In the genomic region with DNA sequence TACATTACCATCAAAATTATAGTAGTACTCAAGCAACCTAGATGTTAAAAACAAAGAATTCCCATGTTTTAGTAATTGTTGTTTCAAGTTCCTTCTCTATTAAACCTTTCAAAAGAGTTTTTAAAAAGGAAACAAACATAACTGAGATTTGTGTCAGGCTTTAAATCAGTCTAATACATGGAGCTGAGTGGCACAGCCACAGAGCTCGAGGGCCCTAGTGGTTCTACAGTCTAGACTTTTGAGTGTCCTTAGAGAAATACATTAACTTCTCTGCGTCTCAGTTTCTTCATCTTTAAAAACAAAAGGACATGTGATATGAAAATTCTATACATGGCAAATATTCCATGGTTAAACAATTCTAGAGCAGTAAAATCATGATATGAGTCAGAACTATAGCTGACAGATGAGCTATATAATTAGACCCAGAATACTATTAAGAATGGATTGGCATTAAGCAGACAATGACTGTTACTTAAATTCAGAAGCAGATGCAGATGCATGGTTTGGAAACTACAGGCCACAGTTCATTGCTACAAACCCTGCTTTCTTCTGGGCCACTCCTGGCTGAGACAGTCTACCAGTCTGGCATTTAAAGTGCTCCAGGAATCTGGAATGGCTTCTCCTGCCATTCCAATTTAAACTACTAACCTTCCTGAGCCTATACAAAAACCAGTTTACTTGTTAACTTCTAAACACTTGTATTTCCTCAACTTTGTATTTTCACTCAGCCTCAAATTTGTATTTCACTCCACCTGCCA, we compare ENCODE assay signal across 19 cellular contexts.
DNase-seq lines count a peak whose midpoint lies in the region; ATAC-seq and TF ChIP-seq lines count a peak whose summit lies in the region.
"Had no signal": no experiment of that assay in that cellular context is flagged by ENCODE, and none has a peak within 500 bp of the region (broad histone marks: within the 10 kb centered on the region; RNA-seq: fewer than 3 reads in every experiment).

No MANE protein-coding gene starts in this region.

- TF ChIP-seq CTCF in AG04449 (IDR thresholded peaks at IDR 0.05; ENCODE audit: insufficient read depth, low read length, missing control alignments) (no peak), WTC11 (IDR thresholded peaks at IDR 0.05) (no peak), left lung (IDR thresholded peaks at IDR 0.05) (no peak), dorsolateral prefrontal cortex (IDR thresholded peaks at IDR 0.05 in 54 of 56, conservative IDR thresholded peaks at IDR 0.05 in 2 of 56; ENCODE audit: low read depth in 1 of 56, partially characterized antibody in 56 of 56) (no peak)

- no peak overlapping the region for H3K4me3 Mint-ChIP-seq in activated CD4-positive, alpha-beta memory T cell treated with anti-CD3 and anti-CD28 coated beads for 36 hours
- no peak overlapping the region for H3K4me3 Mint-ChIP-seq in activated CD4-positive, alpha-beta memory T cell treated with anti-CD3 and anti-CD28 coated beads, Interleukin-2, amount 10 ng/mL, durations not matched to agents 7 days and 5 days
- no peak overlapping the region for H3K4me3 Mint-ChIP-seq in WTC11
- H3K4me3 Mint-ChIP-seq: type B pancreatic cell had no signal

- peaks cover 47% of the 10 kb centered on the region for H3K36me3 Mint-ChIP-seq in activated CD4-positive, alpha-beta memory T cell treated with anti-CD3 and anti-CD28 coated beads for 36 hours
- H3K36me3 Mint-ChIP-seq in activated CD4-positive, alpha-beta memory T cell treated with anti-CD3 and anti-CD28 coated beads, Interleukin-2, amount 10 ng/mL, durations not matched to agents 7 days and 5 days (ENCODE audit: low read depth), result peaks cover 59% of the 10 kb centered on the region
- H3K36me3 Mint-ChIP-seq in WTC11, result peaks cover 41% of the 10 kb centered on the region

- peak overlapping the region; percentile 43 for H3K27ac Mint-ChIP-seq in activated CD4-positive, alpha-beta memory T cell treated with anti-CD3 and anti-CD28 coated beads for 36 hours
- H3K27ac Mint-ChIP-seq in activated CD4-positive, alpha-beta memory T cell treated with anti-CD3 and anti-CD28 coated beads, Interleukin-2, amount 10 ng/mL, durations not matched to agents 7 days and 5 days, result no peak overlapping the region
- peak overlapping the region; percentile 15; the same call in 1 of the 2 replicates for H3K27ac Mint-ChIP-seq in WTC11
- H3K27ac Mint-ChIP-seq: activated T-helper 2 cell treated with anti-CD3 and anti-CD28 coated beads, Interferon-gamma antibody, Interleukin-2, Interleukin-4, amounts not matched to agents 10 μg/mL and 5 μg/mL and 100 μg/mL, durations not matched to agents 14 hours and 24 hours and 36 hours; type B pancreatic cell had no signal

- H3K27me3 ChIP-seq in left lung, result no peaks in the 10 kb centered on the region
- no peaks in the 10 kb centered on the region for H3K27me3 ChIP-seq in dorsolateral prefrontal cortex
- H3K27me3 ChIP-seq: BLaER1 treated with 17β-estradiol and CSF1 and Interleukin-3, amounts not matched to agents 10 nM and 100 nM had no signal

- H3K4me1 Mint-ChIP-seq in activated CD4-positive, alpha-beta memory T cell treated with anti-CD3 and anti-CD28 coated beads for 36 hours (ENCODE audit: low read depth), result peaks cover 16% of the 10 kb centered on the region
- peaks cover 2% of the 10 kb centered on the region for H3K4me1 Mint-ChIP-seq in activated CD4-positive, alpha-beta memory T cell treated with anti-CD3 and anti-CD28 coated beads, Interleukin-2, amount 10 ng/mL, durations not matched to agents 7 days and 5 days
- H3K4me1 Mint-ChIP-seq in WTC11, result peaks cover 35% of the 10 kb centered on the region

- CTCF ChIA-PET in activated CD4-positive, alpha-beta memory T cell treated with anti-CD3 and anti-CD28 coated beads for 36 hours (lab: Charles Lee), result interaction anchor here (0.7 to 0.8 kb wide), 2 partner anchors 12 to 72 kb away, joined by 3 read pairs; no protein-coding TSS in a partner anchor
- CTCF ChIA-PET in activated CD4-positive, alpha-beta memory T cell treated with anti-CD3 and anti-CD28 coated beads, Interleukin-2, amount 10 ng/mL, durations not matched to agents 7 days and 5 days (lab: Charles Lee), result no interaction called here
- CTCF ChIA-PET in AG04449 (lab: Yijun Ruan, JAX) (interaction anchor here (0.7 to 4.8 kb wide), 6 partner anchors 13 to 128 kb away, joined by 3 to 55 read pairs (median 3); no protein-coding TSS in a partner anchor), WTC11 (lab: Charles Lee) (interaction anchor here (1.0 kb wide), 1 partner anchor 13 kb away, joined by 4 read pairs; no protein-coding TSS in a partner anchor)

- POLR2A ChIA-PET in activated CD4-positive, alpha-beta memory T cell treated with anti-CD3 and anti-CD28 coated beads for 36 hours (lab: Charles Lee), result no interaction called here
- POLR2A ChIA-PET in activated CD4-positive, alpha-beta memory T cell treated with anti-CD3 and anti-CD28 coated beads, Interleukin-2, amount 10 ng/mL, durations not matched to agents 7 days and 5 days (lab: Charles Lee), result interaction anchor here (1.6 kb wide), 1 partner anchor 76 kb away, joined by 4 read pairs; no protein-coding TSS in a partner anchor
- POLR2A ChIA-PET in AG04449 (lab: Yijun Ruan, JAX) (no interaction called here), WTC11 (lab: Charles Lee) (no interaction called here)

- no peaks in the 10 kb centered on the region for H3K9me3 Mint-ChIP-seq in activated CD4-positive, alpha-beta memory T cell treated with anti-CD3 and anti-CD28 coated beads for 36 hours
- no peaks in the 10 kb centered on the region for H3K9me3 Mint-ChIP-seq in activated CD4-positive, alpha-beta memory T cell treated with anti-CD3 and anti-CD28 coated beads, Interleukin-2, amount 10 ng/mL, durations not matched to agents 7 days and 5 days
- H3K9me3 Mint-ChIP-seq in WTC11, result no peaks in the 10 kb centered on the region
- H3K9me3 Mint-ChIP-seq: activated T-helper 2 cell treated with anti-CD3 and anti-CD28 coated beads, Interferon-gamma antibody, Interleukin-2, Interleukin-4, amounts not matched to agents 10 μg/mL and 5 μg/mL and 100 μg/mL, durations not matched to agents 14 hours and 24 hours and 36 hours; type B pancreatic cell had no signal

- H3K4me1 ChIP-seq in left lung, result peaks cover 0 to 13% of the 10 kb centered on the region in 2 donors

- intact Hi-C loops in activated CD4-positive, alpha-beta memory T cell treated with anti-CD3 and anti-CD28 coated beads for 36 hours (cut with micrococcal nuclease), result no loop called here
- intact Hi-C loops in left lung (cut with DNase I) (no loop called here), dorsolateral prefrontal cortex (cut with DNase I) (no loop called here)

- DNase-seq in activated CD4-positive, alpha-beta memory T cell treated with anti-CD3 and anti-CD28 coated beads for 36 hours, result no peak
- no peak for DNase-seq in activated CD4-positive, alpha-beta memory T cell treated with anti-CD3 and anti-CD28 coated beads, Interleukin-2, amount 10 ng/mL, durations not matched to agents 7 days and 5 days
- DNase-seq in AG04449 (ENCODE audit: low read depth, low spot score) (peak; percentile 3), WTC11 (ENCODE audit: low spot score) (no peak), left lung (no peak), dorsolateral prefrontal cortex (no peak), AML-193 (lab: John Stamatoyannopoulos, UW) (no peak)
- DNase-seq: foreskin fibroblast, hippocampal formation, KG1, lower lobe of right lung, MV-4-11, NCI-H524, T1000 had no signal

- peaks cover 0 to 67% of the 10 kb centered on the region in 2 donors for H3K36me3 ChIP-seq in left lung

- no peak overlapping the region for H3K4me3 ChIP-seq in AG04449 (ENCODE audit: low read depth, low read length)
- no peak overlapping the region for H3K4me3 ChIP-seq in left lung
- H3K4me3 ChIP-seq in dorsolateral prefrontal cortex, result no peak overlapping the region
- H3K4me3 ChIP-seq: BLaER1 treated with 17β-estradiol and CSF1 and Interleukin-3, amounts not matched to agents 10 nM and 100 nM; lower lobe of right lung had no signal

- H3K27ac ChIP-seq in left lung (no peak overlapping the region), dorsolateral prefrontal cortex (peak overlapping the region in 14 of 59 donors; percentile 0 to 42 (median 20))
- H3K27ac ChIP-seq: BLaER1 treated with 17β-estradiol and CSF1 and Interleukin-3, amounts not matched to agents 10 nM and 100 nM; epithelial cell of prostate; lower lobe of right lung had no signal

- no peaks in the 10 kb centered on the region for H3K27me3 Mint-ChIP-seq in activated CD4-positive, alpha-beta memory T cell treated with anti-CD3 and anti-CD28 coated beads for 36 hours
- no peaks in the 10 kb centered on the region for H3K27me3 Mint-ChIP-seq in activated CD4-positive, alpha-beta memory T cell treated with anti-CD3 and anti-CD28 coated beads, Interleukin-2, amount 10 ng/mL, durations not matched to agents 7 days and 5 days
- H3K27me3 Mint-ChIP-seq in WTC11 (ENCODE audit: low read depth), result no peaks in the 10 kb centered on the region
- H3K27me3 Mint-ChIP-seq: type B pancreatic cell had no signal

- ATAC-seq in WTC11 (no peak), left lung (peak; percentile 64), HG02852 (IDR thresholded peaks at IDR 0.05; ENCODE audit: unreplicated experiment) (no peak)

- H3K9me3 ChIP-seq in left lung, result no peaks in the 10 kb centered on the region
- H3K9me3 ChIP-seq: BLaER1 treated with 17β-estradiol and CSF1 and Interleukin-3, amounts not matched to agents 10 nM and 100 nM; lower lobe of right lung had no signal

TF ChIP-seq in WTC11, 78 proteins besides CTCF, POLR2A, EP300 and RAD21 (continues in another document):
- TF ChIP-seq FOXK1 (CRISPR knock-in tag; IDR thresholded peaks at IDR 0.05) (no peak), ZNF219 (CRISPR knock-in tag; IDR thresholded peaks at IDR 0.05; ENCODE audit: borderline replicate concordance) (no peak), CREM (CRISPR knock-in tag; IDR thresholded peaks at IDR 0.05) (no peak)
- TF ChIP-seq, protein P1, sequence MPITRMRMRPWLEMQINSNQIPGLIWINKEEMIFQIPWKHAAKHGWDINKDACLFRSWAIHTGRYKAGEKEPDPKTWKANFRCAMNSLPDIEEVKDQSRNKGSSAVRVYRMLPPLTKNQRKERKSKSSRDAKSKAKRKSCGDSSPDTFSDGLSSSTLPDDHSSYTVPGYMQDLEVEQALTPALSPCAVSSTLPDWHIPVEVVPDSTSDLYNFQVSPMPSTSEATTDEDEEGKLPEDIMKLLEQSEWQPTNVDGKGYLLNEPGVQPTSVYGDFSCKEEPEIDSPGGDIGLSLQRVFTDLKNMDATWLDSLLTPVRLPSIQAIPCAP (CRISPR knock-in tag; IDR thresholded peaks at IDR 0.05), result no peak
- TF ChIP-seq, protein P2, sequence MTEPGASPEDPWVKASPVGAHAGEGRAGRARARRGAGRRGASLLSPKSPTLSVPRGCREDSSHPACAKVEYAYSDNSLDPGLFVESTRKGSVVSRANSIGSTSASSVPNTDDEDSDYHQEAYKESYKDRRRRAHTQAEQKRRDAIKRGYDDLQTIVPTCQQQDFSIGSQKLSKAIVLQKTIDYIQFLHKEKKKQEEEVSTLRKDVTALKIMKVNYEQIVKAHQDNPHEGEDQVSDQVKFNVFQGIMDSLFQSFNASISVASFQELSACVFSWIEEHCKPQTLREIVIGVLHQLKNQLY (CRISPR knock-in tag; IDR thresholded peaks at IDR 0.05), result no peak
